In the genomic region with DNA sequence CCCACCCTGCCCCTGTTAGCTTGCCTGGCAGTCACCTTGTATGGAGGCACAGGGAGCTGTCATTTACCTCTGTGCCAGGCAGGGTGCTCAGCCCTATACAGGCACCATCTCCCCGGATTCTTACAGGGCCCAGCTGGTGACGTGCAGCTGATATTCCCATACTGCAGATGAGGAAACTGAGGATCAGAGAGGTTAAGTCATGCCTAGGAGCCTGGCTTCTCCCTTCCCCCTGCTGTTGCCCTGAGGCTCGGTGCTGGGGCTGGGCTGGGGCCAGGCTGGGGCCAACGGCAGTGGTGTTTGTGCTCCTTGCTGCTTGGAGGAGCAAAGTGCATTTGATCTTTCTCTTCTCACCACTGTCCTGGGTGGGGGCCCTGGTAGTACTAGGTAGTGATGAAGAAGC, we compare ENCODE assay signal across 19 cellular contexts. TPM values are rescaled to one million over a fixed set of nuclear protein-coding genes. Genes with fewer than 3 reads are reported as not detected.
DNase-seq lines count a peak whose midpoint lies in the region; ATAC-seq and TF ChIP-seq lines count a peak whose summit lies in the region.
"Had no signal": no experiment of that assay in that cellular context is flagged by ENCODE, and none has a peak within 500 bp of the region (broad histone marks: within the 10 kb centered on the region; RNA-seq: fewer than 3 reads in every experiment).

No MANE protein-coding gene starts in this region.

- ATAC-seq in left ventricle myocardium superior (peak; percentile 5), sciatic nerve (peak; percentile 13), HG02623 (IDR thresholded peaks at IDR 0.05; ENCODE audit: unreplicated experiment) (no peak), GM19452 (IDR thresholded peaks at IDR 0.05; ENCODE audit: unreplicated experiment) (no peak)

- TF ChIP-seq CTCF in ascending aorta (IDR thresholded peaks at IDR 0.05) (no peak), tibial nerve (IDR thresholded peaks at IDR 0.05) (no peak), GM10266 (IDR thresholded peaks at IDR 0.05; ENCODE audit: control insufficient read depth, insufficient read depth, low read depth, missing control alignments) (no peak)

- H3K27me3 ChIP-seq in ascending aorta (no peaks in the 10 kb centered on the region), tibial nerve (no peaks in the 10 kb centered on the region)

- H3K4me3 ChIP-seq in ascending aorta (no peak overlapping the region), tibial nerve (no peak overlapping the region)
- H3K4me3 ChIP-seq: smooth muscle cell had no signal

- intact Hi-C loops in ascending aorta (cut with DNase I) (loop anchor here (1.0 to 2.0 kb wide), 2 partner anchors 14 to 43 kb away; no protein-coding TSS in a partner anchor), left ventricle myocardium superior (cut with micrococcal nuclease) (no loop called here), sciatic nerve (cut with DNase I) (no loop called here)

- 51 to 60% methylated on average over 4 of the region's 4 CpGs for WGBS in tibial nerve, 2 donors

- H3K36me3 ChIP-seq in ascending aorta (no peaks in the 10 kb centered on the region), tibial nerve (peaks cover 0 to 7% (median 0%) of the 10 kb centered on the region in 3 donors)

- H3K4me1 ChIP-seq in ascending aorta = peaks cover 16 to 49% of the 10 kb centered on the region in 2 donors
- peaks cover 0 to 82% (median 44%) of the 10 kb centered on the region in 4 donors for H3K4me1 ChIP-seq in tibial nerve

- DNase-seq in ascending aorta (ENCODE audit: low spot score in 2 of 2) (no peak), left ventricle myocardium superior (peak; percentile 19), sciatic nerve (ENCODE audit: low spot score) (no peak), tibial nerve (ENCODE audit: low spot score in 2 of 2) (no peak), cortex of kidney (lab: John Stamatoyannopoulos, UW) (no peak), GM10266 (ENCODE audit: extremely low spot score) (no peak)
- DNase-seq: activated effector memory CD4-positive, alpha-beta T cell treated with anti-CD3 and anti-CD28 coated beads, Interleukin-2, amount 50 U/mL, for 16 hours; CD8-positive, alpha-beta memory T cell; cerebellar nuclear complex; endodermal cell; GOT3; IMR-90; kidney glomerular epithelial cell; NCI-H187 treated with DMSO at 0.1 percent for 48 hours; NCI-H345; stimulated activated CD4-positive, alpha-beta T cell treated with anti-CD3 and anti-CD28 coated beads, Interleukin-4, amount 100 ng/mL, for 4 hours had no signal

- TF ChIP-seq EP300 in tibial nerve (IDR thresholded peaks at IDR 0.05) = no peak

- H3K9me3 ChIP-seq in ascending aorta (no peaks in the 10 kb centered on the region), tibial nerve (no peaks in the 10 kb centered on the region)

- peak overlapping the region; percentile 89 to 92 for H3K27ac ChIP-seq in ascending aorta
- peak overlapping the region; percentile 61 to 96 (median 80) for H3K27ac ChIP-seq in tibial nerve

- TF ChIP-seq POLR2A in tibial nerve (IDR thresholded peaks at IDR 0.05) = no peak

RNA-seq across cellular contexts. Expression of gene IL34, which starts 54.8 kb away (rescaled TPM):
- total RNA-seq in ascending aorta = 116 TPM
- total RNA-seq in left ventricle myocardium superior = 1.5 TPM
- total RNA-seq in sciatic nerve = 64.0 TPM
- total RNA-seq in tibial nerve = 10 to 100 TPM; 49.6 to 89.4 (median 60.9) TPM
- total RNA-seq: CD8-positive, alpha-beta memory T cell; smooth muscle cell had no signal

Comparison
In these comparisons a context has a peak if more than half of its experiments do, and no peak if none do; other contexts are left out.
1. ATAC-seq: peak in left ventricle myocardium superior (single experiment) and sciatic nerve (single experiment); none in HG02623 (single experiment) and GM19452 (single experiment).
2. RNA of gene IL34, which starts 54.8 kb away (total RNA-seq): 116 TPM in ascending aorta (single experiment), 49.6 to 89.4 TPM in tibial nerve and 64.0 TPM in sciatic nerve (single experiment); 1.5 TPM in left ventricle myocardium superior (single experiment); every median in the first group is over 10 times any median in the second.